In the genomic region with DNA sequence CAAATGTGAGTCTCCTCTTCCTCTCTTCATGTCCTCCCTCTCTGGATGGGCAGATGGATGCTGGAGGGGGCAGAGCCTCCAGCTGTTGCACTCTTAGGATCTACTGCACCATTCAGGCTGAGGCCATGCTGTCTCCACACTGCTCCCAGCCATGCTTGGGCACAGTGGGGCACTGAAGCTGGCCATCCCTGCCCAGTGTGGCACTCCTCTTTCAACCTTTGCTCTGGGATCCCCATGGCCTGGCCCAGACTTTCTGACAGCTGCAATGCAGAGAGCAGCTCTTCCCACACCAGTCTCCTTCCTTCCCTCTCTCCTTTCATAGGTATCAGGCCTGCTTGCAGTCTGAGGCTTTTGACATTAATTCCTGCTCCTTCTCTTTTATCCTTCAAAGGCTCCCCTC, we compare ENCODE assay signal across 38 cellular contexts. TPM values are rescaled to one million over a fixed set of nuclear protein-coding genes. Genes with fewer than 3 reads are reported as not detected.
"Had no signal": no experiment of that assay in that cellular context is flagged by ENCODE, and none has a peak within 500 bp of the region (broad histone marks: within the 10 kb centered on the region; RNA-seq: fewer than 3 reads in every experiment).

No MANE protein-coding gene starts in this region.

- H3K36me3 ChIP-seq: adrenal gland, breast epithelium, cardiac muscle cell, colonic mucosa, esophagus squamous epithelium had no signal

- H3K4me1 ChIP-seq: adrenal gland, breast epithelium, colonic mucosa had no signal

- H3K27me3 ChIP-seq: adrenal gland, breast epithelium, colonic mucosa had no signal

- H3K27ac Mint-ChIP-seq: activated CD4-positive, alpha-beta memory T cell treated with anti-CD3 and anti-CD28 coated beads for 36 hours; activated CD4-positive, alpha-beta T cell treated with anti-CD3 and anti-CD28 coated beads for 36 hours; activated CD4-positive, alpha-beta T cell treated with anti-CD3 and anti-CD28 coated beads, Interleukin-2, amount 10 ng/mL, durations not matched to agents 24 days and 14 days; activated CD8-positive, alpha-beta memory T cell treated with anti-CD3 and anti-CD28 coated beads, Interleukin-2, amount 10 ng/mL, durations not matched to agents 7 days and 5 days; activated CD8-positive, alpha-beta T cell treated with anti-CD3 and anti-CD28 coated beads, Interleukin-2, amount 10 ng/mL, durations not matched to agents 7 days and 5 days; activated naive CD4-positive, alpha-beta T cell treated with anti-CD3 and anti-CD28 coated beads for 36 hours; activated naive CD4-positive, alpha-beta T cell treated with anti-CD3 and anti-CD28 coated beads, Interleukin-2, amount 50 U/mL, for 24 hours; activated T-helper 1 cell treated with anti-CD3 and anti-CD28 coated beads, Interleukin-12 subunit alpha, Interleukin-12 subunit beta, Interleukin-2, Interleukin-4 antibody, amounts not matched to agents 30 ng/mL and 10 ng/mL and 1 ng/mL, durations not matched to agents 14 hours and 24 hours and 36 hours; activated T-helper 2 cell treated with anti-CD3 and anti-CD28 coated beads, Interferon-gamma antibody, Interleukin-2, Interleukin-4, amounts not matched to agents 10 μg/mL and 5 μg/mL and 100 μg/mL, durations not matched to agents 14 hours and 24 hours and 36 hours; brain had no signal

- H3K4me3 ChIP-seq: adrenal gland, breast epithelium, cardiac muscle cell, colonic mucosa, esophagus squamous epithelium had no signal

- ATAC-seq: activated CD4-positive, alpha-beta T cell treated with anti-CD3 and anti-CD28 coated beads for 36 hours; activated CD8-positive, alpha-beta memory T cell treated with anti-CD3 and anti-CD28 coated beads, Interleukin-2, amount 10 ng/mL, durations not matched to agents 7 days and 5 days; activated CD8-positive, alpha-beta T cell treated with anti-CD3 and anti-CD28 coated beads, Interleukin-2, amount 10 ng/mL, durations not matched to agents 7 days and 5 days had no signal

- H3K9me3 Mint-ChIP-seq: activated CD4-positive, alpha-beta memory T cell treated with anti-CD3 and anti-CD28 coated beads for 36 hours; activated CD4-positive, alpha-beta T cell treated with anti-CD3 and anti-CD28 coated beads, Interleukin-2, amount 10 ng/mL, durations not matched to agents 24 days and 14 days; activated naive CD4-positive, alpha-beta T cell treated with anti-CD3 and anti-CD28 coated beads, Interleukin-2, amount 50 U/mL, for 24 hours; activated T-helper 1 cell treated with anti-CD3 and anti-CD28 coated beads, Interleukin-12 subunit alpha, Interleukin-12 subunit beta, Interleukin-2, Interleukin-4 antibody, amounts not matched to agents 30 ng/mL and 10 ng/mL and 1 ng/mL, durations not matched to agents 14 hours and 24 hours and 36 hours; activated T-helper 2 cell treated with anti-CD3 and anti-CD28 coated beads, Interferon-gamma antibody, Interleukin-2, Interleukin-4, amounts not matched to agents 10 μg/mL and 5 μg/mL and 100 μg/mL, durations not matched to agents 14 hours and 24 hours and 36 hours had no signal

- FAIRE-seq: endometrium, endothelial cell of umbilical vein, frontal cortex had no signal

- H3K27me3 Mint-ChIP-seq: activated CD4-positive, alpha-beta T cell treated with anti-CD3 and anti-CD28 coated beads for 36 hours; activated naive CD4-positive, alpha-beta T cell treated with anti-CD3 and anti-CD28 coated beads, Interleukin-2, amount 50 U/mL, for 24 hours had no signal

- H3K27ac ChIP-seq: adrenal gland, breast epithelium, cardiac muscle cell, colonic mucosa, epithelial cell of prostate, esophagus squamous epithelium had no signal

- H3K36me3 Mint-ChIP-seq: activated CD4-positive, alpha-beta memory T cell treated with anti-CD3 and anti-CD28 coated beads for 36 hours; activated CD8-positive, alpha-beta memory T cell treated with anti-CD3 and anti-CD28 coated beads, Interleukin-2, amount 10 ng/mL, durations not matched to agents 7 days and 5 days; activated naive CD4-positive, alpha-beta T cell treated with anti-CD3 and anti-CD28 coated beads, Interleukin-2, amount 50 U/mL, for 24 hours; brain had no signal

- H3K9me3 ChIP-seq: adrenal gland, breast epithelium, colonic mucosa, esophagus squamous epithelium had no signal

- H3K4me3 Mint-ChIP-seq: activated CD4-positive, alpha-beta memory T cell treated with anti-CD3 and anti-CD28 coated beads for 36 hours; activated CD4-positive, alpha-beta T cell treated with anti-CD3 and anti-CD28 coated beads for 36 hours; activated CD4-positive, alpha-beta T cell treated with anti-CD3 and anti-CD28 coated beads, Interleukin-2, amount 10 ng/mL, durations not matched to agents 24 days and 14 days; activated CD8-positive, alpha-beta memory T cell treated with anti-CD3 and anti-CD28 coated beads, Interleukin-2, amount 10 ng/mL, durations not matched to agents 7 days and 5 days; activated CD8-positive, alpha-beta T cell treated with anti-CD3 and anti-CD28 coated beads, Interleukin-2, amount 10 ng/mL, durations not matched to agents 7 days and 5 days; activated naive CD4-positive, alpha-beta T cell treated with anti-CD3 and anti-CD28 coated beads for 36 hours; activated naive CD4-positive, alpha-beta T cell treated with anti-CD3 and anti-CD28 coated beads, Interleukin-2, amount 50 U/mL, for 24 hours; activated T-helper 1 cell treated with anti-CD3 and anti-CD28 coated beads, Interleukin-12 subunit alpha, Interleukin-12 subunit beta, Interleukin-2, Interleukin-4 antibody, amounts not matched to agents 30 ng/mL and 10 ng/mL and 1 ng/mL, durations not matched to agents 14 hours and 24 hours and 36 hours; brain had no signal

- H3K4me1 Mint-ChIP-seq: brain had no signal

- DNase-seq: activated CD4-positive, alpha-beta memory T cell treated with anti-CD3 and anti-CD28 coated beads for 36 hours; activated CD4-positive, alpha-beta T cell treated with anti-CD3 and anti-CD28 coated beads for 36 hours; activated CD4-positive, alpha-beta T cell treated with anti-CD3 and anti-CD28 coated beads, Interleukin-2, amount 10 ng/mL, durations not matched to agents 24 days and 14 days; activated CD4-positive, CD25-positive, alpha-beta regulatory T cell; activated CD4-positive, CD25-positive, alpha-beta regulatory T cell treated with anti-CD3 and anti-CD28 coated beads, Interleukin-2, amount 50 U/mL, for 72 hours; activated CD8-positive, alpha-beta memory T cell treated with anti-CD3 and anti-CD28 coated beads, Interleukin-2, amount 10 ng/mL, durations not matched to agents 7 days and 5 days; activated CD8-positive, alpha-beta memory T cell treated with anti-CD3 and anti-CD28 coated beads, Interleukin-2, amount 50 U/mL, for 4 hours; activated CD8-positive, alpha-beta T cell treated with anti-CD3 and anti-CD28 coated beads, Interleukin-2, amount 10 ng/mL, durations not matched to agents 7 days and 5 days; activated effector memory CD4-positive, alpha-beta T cell treated with anti-CD3 and anti-CD28 coated beads, Interleukin-2, amount 50 U/mL, for 16 hours; activated naive CD4-positive, alpha-beta T cell treated with anti-CD3 and anti-CD28 coated beads for 36 hours; activated T-cell treated with anti-CD3 and anti-CD28 coated beads, Interleukin-2, amount 50 U/mL, for 1 hour; activated T-cell treated with anti-CD3 and anti-CD28 coated beads, Interleukin-2, amount 50 U/mL, for 48 hours; adrenal gland; amygdala; aorta; central memory CD4-positive, alpha-beta T cell; cerebellar nuclear complex; colonic mucosa; effector CD8-positive, alpha-beta T cell; esophagus squamous epithelium; head of caudate nucleus; T-helper 1 cell; T-helper 2 cell had no signal

RNA-seq across cellular contexts. Expression of gene KCNK17, which starts 9.3 kb away (rescaled TPM):
- total RNA-seq: activated CD4-positive, alpha-beta memory T cell treated with anti-CD3 and anti-CD28 coated beads for 36 hours; activated CD4-positive, alpha-beta T cell treated with anti-CD3 and anti-CD28 coated beads for 36 hours; activated CD4-positive, alpha-beta T cell treated with anti-CD3 and anti-CD28 coated beads, Interleukin-2, amount 10 ng/mL, durations not matched to agents 24 days and 14 days; activated CD8-positive, alpha-beta memory T cell treated with anti-CD3 and anti-CD28 coated beads for 36 hours; activated CD8-positive, alpha-beta memory T cell treated with anti-CD3 and anti-CD28 coated beads, Interleukin-2, amount 10 ng/mL, durations not matched to agents 7 days and 5 days; activated CD8-positive, alpha-beta T cell treated with anti-CD3 and anti-CD28 coated beads, Interleukin-2, amount 10 ng/mL, durations not matched to agents 7 days and 5 days; activated naive CD4-positive, alpha-beta T cell treated with anti-CD3 and anti-CD28 coated beads for 36 hours; activated T-helper 1 cell treated with anti-CD3 and anti-CD28 coated beads, Interleukin-12 subunit alpha, Interleukin-12 subunit beta, Interleukin-2, Interleukin-4 antibody, amounts not matched to agents 30 ng/mL and 10 ng/mL and 1 ng/mL, durations not matched to agents 14 hours and 24 hours and 36 hours; activated T-helper 2 cell treated with anti-CD3 and anti-CD28 coated beads, Interferon-gamma antibody, Interleukin-2, Interleukin-4, amounts not matched to agents 10 μg/mL and 5 μg/mL and 100 μg/mL, durations not matched to agents 14 hours and 24 hours and 36 hours; cardiac muscle cell; colonic mucosa; dermis microvascular lymphatic vessel endothelial cell; endothelial cell of umbilical vein; fibroblast of lung; fibroblast of villous mesenchyme had no signal
- polyA plus RNA-seq: cardiac muscle cell, endothelial cell of umbilical vein, fibroblast of lung had no signal

RNA-seq across cellular contexts. Expression of gene KCNK16, which starts 17.6 kb away (rescaled TPM):
- total RNA-seq: activated CD4-positive, alpha-beta memory T cell treated with anti-CD3 and anti-CD28 coated beads for 36 hours; activated CD4-positive, alpha-beta T cell treated with anti-CD3 and anti-CD28 coated beads for 36 hours; activated CD4-positive, alpha-beta T cell treated with anti-CD3 and anti-CD28 coated beads, Interleukin-2, amount 10 ng/mL, durations not matched to agents 24 days and 14 days; activated CD8-positive, alpha-beta memory T cell treated with anti-CD3 and anti-CD28 coated beads for 36 hours; activated CD8-positive, alpha-beta memory T cell treated with anti-CD3 and anti-CD28 coated beads, Interleukin-2, amount 10 ng/mL, durations not matched to agents 7 days and 5 days; activated CD8-positive, alpha-beta T cell treated with anti-CD3 and anti-CD28 coated beads, Interleukin-2, amount 10 ng/mL, durations not matched to agents 7 days and 5 days; activated naive CD4-positive, alpha-beta T cell treated with anti-CD3 and anti-CD28 coated beads for 36 hours; activated T-helper 1 cell treated with anti-CD3 and anti-CD28 coated beads, Interleukin-12 subunit alpha, Interleukin-12 subunit beta, Interleukin-2, Interleukin-4 antibody, amounts not matched to agents 30 ng/mL and 10 ng/mL and 1 ng/mL, durations not matched to agents 14 hours and 24 hours and 36 hours; activated T-helper 2 cell treated with anti-CD3 and anti-CD28 coated beads, Interferon-gamma antibody, Interleukin-2, Interleukin-4, amounts not matched to agents 10 μg/mL and 5 μg/mL and 100 μg/mL, durations not matched to agents 14 hours and 24 hours and 36 hours; adrenal gland; aorta; breast epithelium; cardiac muscle cell; colonic mucosa; dermis microvascular lymphatic vessel endothelial cell; endothelial cell of umbilical vein; esophagus squamous epithelium; fibroblast of lung; fibroblast of villous mesenchyme; frontal cortex had no signal
- polyA plus RNA-seq: adrenal gland, aorta, cardiac muscle cell, endothelial cell of umbilical vein, esophagus, fibroblast of lung had no signal
